ENCODE assay signal across 9 cellular contexts in the genomic region with DNA sequence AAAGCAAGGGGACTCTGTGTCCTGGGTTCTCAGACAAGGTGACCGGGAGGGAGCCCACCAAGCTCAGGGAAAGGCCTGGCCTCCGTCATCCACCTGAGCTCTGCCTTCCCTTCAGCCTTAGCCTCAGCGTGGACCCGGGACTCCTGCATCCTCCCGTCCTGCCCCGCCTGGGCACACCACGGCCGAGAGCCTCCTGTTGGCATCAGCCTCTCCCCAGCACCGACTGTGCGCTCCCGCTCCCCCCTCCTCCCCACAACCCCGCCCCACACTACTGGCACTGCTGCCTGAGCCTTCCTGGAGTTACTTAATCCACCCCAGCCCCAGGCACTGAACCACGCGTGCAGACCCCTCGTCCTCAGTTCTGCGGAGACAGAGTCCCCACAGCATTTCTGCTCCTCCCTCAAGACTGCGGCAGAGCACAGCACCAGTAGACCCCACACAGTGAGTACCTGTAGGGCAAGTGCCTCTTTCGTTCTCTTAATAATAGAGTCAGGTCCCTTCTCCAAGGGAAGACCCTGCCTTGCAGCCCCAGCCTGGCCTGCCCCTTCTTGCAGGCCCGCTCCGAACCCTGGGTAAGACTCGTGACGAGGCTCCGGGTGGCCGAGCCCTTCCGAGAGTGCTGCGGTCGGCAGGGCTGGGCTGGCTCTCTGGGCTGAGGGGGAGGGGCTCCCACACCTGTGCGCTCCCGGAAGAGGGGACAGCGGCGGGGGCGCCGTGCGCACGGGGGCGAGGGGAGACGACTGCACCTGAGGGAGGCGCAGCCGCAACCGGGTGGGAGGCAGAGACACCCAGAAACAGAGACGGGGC. TPM values are rescaled to one million over a fixed set of nuclear protein-coding genes. Genes with fewer than 3 reads are reported as not detected.
A peak's percentile ranks its signal among the peaks of the same experiment; 100 is the strongest.
DNase-seq lines count a peak whose midpoint lies in the region; ATAC-seq, FAIRE-seq and TF ChIP-seq lines count a peak whose summit lies in the region.
"Had no signal": no experiment of that assay in that cellular context is flagged by ENCODE, and none has a peak within 500 bp of the region (broad histone marks: within the 10 kb centered on the region; RNA-seq: fewer than 3 reads in every experiment).

A gene with protein sequence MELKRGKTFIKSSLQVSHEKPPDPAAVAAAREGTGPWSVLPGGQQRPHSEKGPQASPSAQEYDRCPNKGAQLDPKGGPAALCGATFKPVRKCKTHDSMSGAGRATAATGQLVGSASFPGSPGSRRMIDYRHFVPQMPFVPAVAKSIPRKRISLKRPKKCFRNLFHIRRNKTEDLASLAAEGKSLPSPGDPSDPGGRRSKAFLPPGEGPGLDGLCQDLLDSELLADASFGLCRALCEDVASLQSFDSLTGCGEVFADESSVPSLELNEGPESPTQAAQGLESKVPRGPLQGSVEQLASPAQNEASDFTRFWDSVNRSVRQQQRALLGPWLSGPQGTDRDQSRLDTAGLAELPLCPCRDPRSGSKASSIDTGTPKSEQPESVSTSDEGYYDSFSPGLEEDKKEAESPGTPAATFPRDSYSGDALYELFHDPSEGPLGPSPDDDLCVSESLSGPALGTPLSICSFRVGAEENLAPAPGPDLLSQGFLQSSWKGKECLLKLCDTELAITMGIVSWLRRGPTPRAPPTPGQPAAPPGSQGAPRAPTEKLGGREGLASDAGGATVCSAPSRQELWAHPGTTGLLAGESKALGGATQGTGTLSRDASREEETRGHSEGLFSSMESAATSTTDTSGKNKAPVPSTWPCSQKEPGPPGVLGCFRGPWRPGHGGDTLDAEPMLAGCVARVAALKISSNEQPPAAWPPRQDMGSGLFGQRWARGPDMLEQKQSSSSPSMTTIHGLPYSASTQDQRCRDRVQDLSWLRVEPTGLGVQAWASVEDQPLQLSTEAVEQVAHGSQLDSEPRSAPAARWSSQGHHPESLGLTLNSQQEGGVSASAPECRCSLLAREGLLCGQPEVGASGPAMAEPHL (plus strand): TSS at position 307 of the 807 bp plus-strand sequence. CDS start 6,533 bp downstream, outside the sequence.

- peaks cover 45 to 58% of the 10 kb centered on the region in 2 donors for H3K27me3 Mint-ChIP-seq in T-cell
- H3K27me3 Mint-ChIP-seq in activated CD8-positive, alpha-beta T cell treated with anti-CD3 and anti-CD28 coated beads, Interleukin-2, amount 10 ng/mL, durations not matched to agents 7 days and 5 days (ENCODE audit: low read depth): peaks cover 28% of the 10 kb centered on the region

- in situ Hi-C loops in HepG2 (cut with HindIII; ENCODE audit: extremely low pct_ligation_motif_present, low pct_unique_long_range_greater_than_20kb): no loop called here

- H3K27ac ChIP-seq in right atrium auricular region (no peak within 1 kb of the TSS), HepG2 (ENCODE audit: extremely low read length, insufficient read depth, low read length) (no peak within 1 kb of the TSS), aorta (ENCODE audit: low read depth in 1 of 2, low read length in 2 of 2) (no peak within 1 kb of the TSS)

- POLR2A ChIA-PET in T-cell (lab: Charles Lee) (no interaction called here), HepG2 (lab: Yijun Ruan, JAX) (no interaction called here)
- POLR2A ChIA-PET in activated CD8-positive, alpha-beta T cell treated with anti-CD3 and anti-CD28 coated beads, Interleukin-2, amount 10 ng/mL, durations not matched to agents 7 days and 5 days (lab: Charles Lee): no interaction called here

- no peaks in the 10 kb centered on the region; the same call in 1 of the 2 replicates for H4K20me1 ChIP-seq in HepG2 (ENCODE audit: insufficient read depth, low read length)

- no peak for TF ChIP-seq RAD21 in HepG2 (CRISPR knock-in tag; IDR thresholded peaks at IDR 0.05)

- intact Hi-C loops in left ventricle myocardium superior (cut with micrococcal nuclease) (no loop called here), HepG2 (cut with micrococcal nuclease; ENCODE audit: unreplicated experiment) (no loop called here), aorta (cut with DNase I) (no loop called here)

- TF ChIP-seq EP300 in HepG2 (IDR thresholded peaks at IDR 0.05; ENCODE audit: low read depth in 2 of 2, low read length in 2 of 2) (no peak), HepG2 (CRISPR knock-in tag; IDR thresholded peaks at IDR 0.05; ENCODE audit: borderline replicate concordance) (no peak)

- peaks cover 8 to 17% of the 10 kb centered on the region in 2 donors for H3K27me3 ChIP-seq in right atrium auricular region
- peaks cover 3 to 30% of the 10 kb centered on the region in 2 experiments; a peak in 3 of 5 replicates for H3K27me3 ChIP-seq in HepG2 (ENCODE audit: control insufficient read depth in 1 of 2, insufficient read depth in 2 of 2, low read length in 2 of 2)
- H3K27me3 ChIP-seq in aorta (ENCODE audit: control insufficient read depth in 1 of 2, insufficient read depth in 2 of 2, low read length in 1 of 2): no peaks in the 10 kb centered on the region

- H3K4me3 ChIP-seq in right atrium auricular region (peak within 1 kb of the TSS; percentile 17 to 42), HepG2 (replicated peaks in 1 of 3; ENCODE audit: insufficient read depth in 1 of 3, low read depth in 2 of 3, low read length in 3 of 3) (peak within 1 kb of the TSS in 2 of 3 experiments; percentile 45 to 55; a peak in 3 of 6 replicates), aorta (ENCODE audit: low read length in 2 of 2) (peak within 1 kb of the TSS in 1 of 2 donors; percentile 2)

- CTCF ChIA-PET in T-cell (lab: Charles Lee): no interaction called here
- CTCF ChIA-PET in HepG2 (lab: Yijun Ruan, JAX; ENCODE audit: low intra/inter-chr PET ratio, low total read pairs): no interaction called here
- CTCF ChIA-PET in activated CD8-positive, alpha-beta T cell treated with anti-CD3 and anti-CD28 coated beads, Interleukin-2, amount 10 ng/mL, durations not matched to agents 7 days and 5 days (lab: Charles Lee): no interaction called here

- H3K79me2 ChIP-seq in HepG2 (ENCODE audit: insufficient read depth, low read length): no peaks in the 10 kb centered on the region

- H3K36me3 Mint-ChIP-seq in T-cell: no peaks in the 10 kb centered on the region
- no peaks in the 10 kb centered on the region for H3K36me3 Mint-ChIP-seq in activated CD8-positive, alpha-beta T cell treated with anti-CD3 and anti-CD28 coated beads, Interleukin-2, amount 10 ng/mL, durations not matched to agents 7 days and 5 days (ENCODE audit: low read depth)

- peak within 1 kb of the TSS in 2 of 3 donors; percentile 34 to 55 for H3K4me3 Mint-ChIP-seq in T-cell
- no peak within 1 kb of the TSS for H3K4me3 Mint-ChIP-seq in activated CD8-positive, alpha-beta T cell treated with anti-CD3 and anti-CD28 coated beads, Interleukin-2, amount 10 ng/mL, durations not matched to agents 7 days and 5 days

- H2AFZ ChIP-seq in HepG2 (ENCODE audit: low read length): no peak within 1 kb of the TSS

- no peak for FAIRE-seq in HepG2 (lab: Jason Lieb, UNC)

- H3K9ac ChIP-seq in HepG2 (ENCODE audit: insufficient read depth, low read depth, low read length): no peak within 1 kb of the TSS

- no peak for TF ChIP-seq POLR2A in HepG2 (IDR thresholded peaks at IDR 0.05; ENCODE audit: insufficient read depth in 1 of 2, low read depth in 2 of 2, low read length in 2 of 2)

- 17% methylated on average over 30 of the region's 41 CpGs for WGBS in HepG2 (ENCODE audit: low lambda C conversion rate)
- 2% methylated on average over 36 to 41 of the region's 41 CpGs for WGBS in aorta, 2 donors

- H3K4me1 ChIP-seq in right atrium auricular region: peaks cover 0 to 5% of the 10 kb centered on the region in 2 donors
- no peaks in the 10 kb centered on the region for H3K4me1 ChIP-seq in HepG2 (ENCODE audit: insufficient read depth, low read length)
- H3K4me1 ChIP-seq in aorta (ENCODE audit: control insufficient read depth in 1 of 2, insufficient read depth in 2 of 2, low read length in 2 of 2): no peaks in the 10 kb centered on the region

- H3K4me2 ChIP-seq in HepG2 (ENCODE audit: low read depth, low read length): peak within 1 kb of the TSS; percentile 46

- no peak within 1 kb of the TSS for H3K27ac Mint-ChIP-seq in T-cell
- H3K27ac Mint-ChIP-seq in activated CD8-positive, alpha-beta T cell treated with anti-CD3 and anti-CD28 coated beads, Interleukin-2, amount 10 ng/mL, durations not matched to agents 7 days and 5 days: no peak within 1 kb of the TSS

- no TSS peak for BruUV-seq in HepG2 (replicated peaks; lab: Mats Ljungman, UMichigan)

- H3K36me3 ChIP-seq in right atrium auricular region: no peaks in the 10 kb centered on the region
- H3K36me3 ChIP-seq in HepG2 (replicated peaks in 1 of 2; ENCODE audit: control insufficient read depth in 1 of 2, insufficient read depth in 2 of 2, low read length in 2 of 2): no peaks in the 10 kb centered on the region
- H3K36me3 ChIP-seq in aorta (ENCODE audit: control insufficient read depth in 1 of 2, insufficient read depth in 2 of 2, low read length in 1 of 2): no peaks in the 10 kb centered on the region

- TF ChIP-seq CTCF in right atrium auricular region (IDR thresholded peaks at IDR 0.05) (no peak), HepG2 (CRISPR knock-in tag; IDR thresholded peaks at IDR 0.05) (no peak)

- H3K9me3 ChIP-seq in right atrium auricular region (no peaks in the 10 kb centered on the region), HepG2 (ENCODE audit: low read length) (no peaks in the 10 kb centered on the region), aorta (ENCODE audit: control insufficient read depth, low read length) (no peaks in the 10 kb centered on the region)

- H3K4me1 Mint-ChIP-seq in T-cell: peaks cover 0 to 16% (median 9%) of the 10 kb centered on the region in 3 donors
- peaks cover 4% of the 10 kb centered on the region for H3K4me1 Mint-ChIP-seq in activated CD8-positive, alpha-beta T cell treated with anti-CD3 and anti-CD28 coated beads, Interleukin-2, amount 10 ng/mL, durations not matched to agents 7 days and 5 days (ENCODE audit: low read depth)

- DNase-seq in right atrium auricular region (ENCODE audit: low spot score) (no peak), left ventricle myocardium superior (no peak), T-cell (no peak), HepG2 (ENCODE audit: low spot score) (no peak), aorta (no peak), globus pallidus (ENCODE audit: low spot score) (no peak)
- no peak for DNase-seq in activated CD8-positive, alpha-beta T cell treated with anti-CD3 and anti-CD28 coated beads, Interleukin-2, amount 10 ng/mL, durations not matched to agents 7 days and 5 days

- H3K9me3 Mint-ChIP-seq in T-cell: no peaks in the 10 kb centered on the region
- H3K9me3 Mint-ChIP-seq in activated CD8-positive, alpha-beta T cell treated with anti-CD3 and anti-CD28 coated beads, Interleukin-2, amount 10 ng/mL, durations not matched to agents 7 days and 5 days (ENCODE audit: insufficient read depth): no peaks in the 10 kb centered on the region

- no peak for ATAC-seq in left ventricle myocardium superior
- ATAC-seq in T-cell (replicated peaks in 1 of 4): peak in 1 of 4 experiments; percentile 13
- peak; percentile 42 for ATAC-seq in HepG2
- peak; percentile 44 for ATAC-seq in aorta (ENCODE audit: low FRiP score)
- ATAC-seq in HG02610 (IDR thresholded peaks at IDR 0.05; ENCODE audit: unreplicated experiment): no peak
- ATAC-seq in activated CD8-positive, alpha-beta T cell treated with anti-CD3 and anti-CD28 coated beads, Interleukin-2, amount 10 ng/mL, durations not matched to agents 7 days and 5 days: no peak

RNA-seq across cellular contexts. Expression of the gene that starts here (rescaled TPM):
- total RNA-seq in right atrium auricular region (not detected), left ventricle myocardium superior (not detected), T-cell (not detected), HepG2 (2016; rRNA removed; fragmentation: Illumina TruSeq; extraction: Trizol) (not detected in 2 replicates), aorta (not detected)
- not detected in 2 replicates for total RNA-seq in HepG2 (2016; cell fraction: cytosol; rRNA removed; fragmentation: Illumina TruSeq; extraction: Trizol; ENCODE audit: low read depth)
- total RNA-seq in HepG2 (2016; cell fraction: insoluble cytoplasmic fraction; rRNA removed; fragmentation: Illumina TruSeq; extraction: Trizol): not detected in 2 replicates
- total RNA-seq in HepG2 (2016; cell fraction: membrane; rRNA removed; fragmentation: Illumina TruSeq; extraction: Trizol): not detected in 2 replicates
- total RNA-seq in HepG2 (2016; cell fraction: nucleus; rRNA removed; fragmentation: Illumina TruSeq; extraction: Trizol): not detected in 2 replicates
- polyA plus RNA-seq in HepG2 (2011; rRNA removed) (not detected in 2 replicates), aorta (not detected)
- polyA plus RNA-seq in HepG2 (2011; cell fraction: cytosol; rRNA removed): not detected in 2 replicates
- polyA plus RNA-seq in HepG2 (2011; cell fraction: nucleus; rRNA removed): not detected in 2 replicates
- polyA plus RNA-seq in HepG2 (2012): not detected in 2 replicates
- polyA plus RNA-seq in HepG2 (2016; cell fraction: cytosol; fragmentation: Illumina TruSeq; extraction: Trizol; ENCODE audit: low read depth): not detected in 2 replicates
- not detected in 2 replicates for polyA plus RNA-seq in HepG2 (2016; cell fraction: insoluble cytoplasmic fraction; fragmentation: Illumina TruSeq; extraction: Trizol; ENCODE audit: low read depth)
- not detected in 2 replicates for polyA plus RNA-seq in HepG2 (2016; cell fraction: membrane; fragmentation: Illumina TruSeq; extraction: Trizol; ENCODE audit: low read depth)
- not detected in 2 replicates for polyA plus RNA-seq in HepG2 (2016; cell fraction: nucleus; fragmentation: Illumina TruSeq; extraction: Trizol; ENCODE audit: insufficient read depth, low read depth)
- polyA minus RNA-seq in HepG2 (2011; rRNA and poly(A)+ RNA removed; ENCODE audit: low replicate concordance): not detected in 2 replicates
- polyA minus RNA-seq in HepG2 (2011; cell fraction: cytosol; rRNA and poly(A)+ RNA removed): not detected in 2 replicates
- polyA minus RNA-seq in HepG2 (2011; cell fraction: nucleus; rRNA and poly(A)+ RNA removed): not detected in 2 replicates
- not detected for total RNA-seq in activated CD8-positive, alpha-beta T cell treated with anti-CD3 and anti-CD28 coated beads, Interleukin-2, amount 10 ng/mL, durations not matched to agents 7 days and 5 days
- total RNA-seq: renal cortical epithelial cell had no signal

Comparison
In these comparisons a context has a peak if more than half of its experiments do, and no peak if none do; other contexts are left out.
1. Peak in ATAC-seq, H3K4me3 ChIP-seq and H3K4me2 ChIP-seq in HepG2; RNA of the gene not detected or under 1 TPM.
2. Peak in ATAC-seq in aorta; RNA of the gene not detected or under 1 TPM.